Comparison of ENCODE assay signal across 26 cellular contexts in genomic region chr10:70120417-70120816, GRCh38.
"Had no signal": no experiment of that assay in that cellular context is flagged by ENCODE, and none has a peak within 500 bp of the region (broad histone marks: within the 10 kb centered on the region; RNA-seq: fewer than 3 reads in every experiment).

No MANE protein-coding gene starts in this region.

- H3K4me1 ChIP-seq: left lung, lower lobe of right lung, prostate gland, testis, transverse colon had no signal

- H3K36me3 ChIP-seq: ovary, prostate gland had no signal

- H3K4me3 ChIP-seq: heart left ventricle, left lung, lower lobe of right lung, ovary, prostate gland, skin epidermis, testis, thyroid gland, transverse colon, upper lobe of left lung had no signal

- H3K9me3 ChIP-seq: heart left ventricle, left lung, lower lobe of right lung, ovary, prostate gland, testis, thyroid gland, transverse colon, upper lobe of left lung had no signal

- H3K4me1 Mint-ChIP-seq: mesothelial cell of epicardium had no signal

- H3K27me3 Mint-ChIP-seq: naive B cell; stimulated activated memory B cell treated with anti-CD40 and anti-IgM and Interleukin-4, amounts not matched to agents 10 μg/mL and 1 μg/mL and 100 μg/mL, for 72 hours; stimulated activated naive CD8-positive, alpha-beta T cell treated with anti-CD3 and anti-CD28 coated beads, Interleukin-15, amount 100 ng/mL, for 72 hours had no signal

- H3K27ac ChIP-seq: heart left ventricle, left lung, lower lobe of right lung, ovary, prostate gland, testis, thyroid gland, transverse colon, upper lobe of left lung had no signal

- DNase-seq: heart left ventricle; hypothalamus; immature natural killer cell; kidney; left colon; left lung; lower lobe of right lung; mesendoderm; naive B cell; natural killer cell; nephron progenitor cell; ovary; retina; right cardiac atrium; stimulated activated CD4-positive, alpha-beta T cell treated with anti-CD3 and anti-CD28 coated beads, Interleukin-4, amount 100 ng/mL, for 4 hours; stimulated activated CD8-positive, alpha-beta memory T cell treated with anti-CD3 and anti-CD28 coated beads, Interleukin-4, amount 100 ng/mL, for 48 hours; stimulated activated naive CD4-positive, alpha-beta T cell treated with Interleukin-2 at 50 U/mL for 16 hours; stimulated activated naive CD8-positive, alpha-beta T cell treated with anti-CD3 and anti-CD28 coated beads, Interleukin-15, amount 100 ng/mL, for 72 hours; testis; thyroid gland; transverse colon; upper lobe of left lung had no signal

- H3K4me3 Mint-ChIP-seq: immature natural killer cell; mesothelial cell of epicardium; natural killer cell; nephron progenitor cell; stimulated activated memory B cell treated with anti-CD40 and anti-IgM and Interleukin-4, amounts not matched to agents 10 μg/mL and 1 μg/mL and 100 μg/mL, for 72 hours; stimulated activated naive CD8-positive, alpha-beta T cell treated with anti-CD3 and anti-CD28 coated beads, Interleukin-15, amount 100 ng/mL, for 72 hours had no signal

- H3K27me3 ChIP-seq: heart left ventricle, left lung, ovary, testis, thyroid gland, transverse colon, upper lobe of left lung had no signal

- H3K36me3 Mint-ChIP-seq: naive B cell, natural killer cell had no signal

- H3K27ac Mint-ChIP-seq: immature natural killer cell; mesothelial cell of epicardium; natural killer cell; nephron progenitor cell; stimulated activated memory B cell treated with anti-CD40 and anti-IgM and Interleukin-4, amounts not matched to agents 10 μg/mL and 1 μg/mL and 100 μg/mL, for 72 hours had no signal

- H3K9me3 Mint-ChIP-seq: immature natural killer cell; mesothelial cell of epicardium; naive B cell; natural killer cell; stimulated activated memory B cell treated with anti-CD40 and anti-IgM and Interleukin-4, amounts not matched to agents 10 μg/mL and 1 μg/mL and 100 μg/mL, for 72 hours; stimulated activated naive CD8-positive, alpha-beta T cell treated with anti-CD3 and anti-CD28 coated beads, Interleukin-15, amount 100 ng/mL, for 72 hours had no signal
